ENCODE assay signal across 1 cellular context in the genomic region with DNA sequence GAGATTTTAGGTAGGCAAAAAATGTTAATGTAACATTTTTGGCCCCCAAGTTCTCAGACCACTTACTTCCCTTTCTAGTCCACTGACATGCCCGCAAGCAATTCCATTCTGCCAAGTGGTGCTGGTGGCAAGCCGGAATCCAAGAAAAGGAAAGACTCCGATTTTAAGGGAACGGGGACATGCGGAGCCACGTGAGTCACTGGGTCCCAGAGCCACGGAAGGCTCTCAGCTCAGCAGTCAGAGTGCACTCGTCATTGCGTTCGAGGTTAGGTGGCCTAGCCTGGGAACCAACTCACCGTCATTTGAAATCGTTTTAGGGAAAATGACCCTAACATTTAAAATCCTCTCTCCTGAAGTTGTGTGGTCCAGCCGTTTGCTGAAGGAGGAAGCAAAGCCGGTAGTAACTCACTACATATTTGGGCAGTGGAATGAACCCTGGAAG.
A peak's percentile ranks its signal among the peaks of the same experiment; 100 is the strongest.
TF ChIP-seq lines count a peak whose summit lies in the region.

No MANE protein-coding gene starts in this region.

TF ChIP-seq in K562, 482 proteins besides CTCF, POLR2A, EP300 and RAD21 (continued from another document):
- TF ChIP-seq, protein P1, sequence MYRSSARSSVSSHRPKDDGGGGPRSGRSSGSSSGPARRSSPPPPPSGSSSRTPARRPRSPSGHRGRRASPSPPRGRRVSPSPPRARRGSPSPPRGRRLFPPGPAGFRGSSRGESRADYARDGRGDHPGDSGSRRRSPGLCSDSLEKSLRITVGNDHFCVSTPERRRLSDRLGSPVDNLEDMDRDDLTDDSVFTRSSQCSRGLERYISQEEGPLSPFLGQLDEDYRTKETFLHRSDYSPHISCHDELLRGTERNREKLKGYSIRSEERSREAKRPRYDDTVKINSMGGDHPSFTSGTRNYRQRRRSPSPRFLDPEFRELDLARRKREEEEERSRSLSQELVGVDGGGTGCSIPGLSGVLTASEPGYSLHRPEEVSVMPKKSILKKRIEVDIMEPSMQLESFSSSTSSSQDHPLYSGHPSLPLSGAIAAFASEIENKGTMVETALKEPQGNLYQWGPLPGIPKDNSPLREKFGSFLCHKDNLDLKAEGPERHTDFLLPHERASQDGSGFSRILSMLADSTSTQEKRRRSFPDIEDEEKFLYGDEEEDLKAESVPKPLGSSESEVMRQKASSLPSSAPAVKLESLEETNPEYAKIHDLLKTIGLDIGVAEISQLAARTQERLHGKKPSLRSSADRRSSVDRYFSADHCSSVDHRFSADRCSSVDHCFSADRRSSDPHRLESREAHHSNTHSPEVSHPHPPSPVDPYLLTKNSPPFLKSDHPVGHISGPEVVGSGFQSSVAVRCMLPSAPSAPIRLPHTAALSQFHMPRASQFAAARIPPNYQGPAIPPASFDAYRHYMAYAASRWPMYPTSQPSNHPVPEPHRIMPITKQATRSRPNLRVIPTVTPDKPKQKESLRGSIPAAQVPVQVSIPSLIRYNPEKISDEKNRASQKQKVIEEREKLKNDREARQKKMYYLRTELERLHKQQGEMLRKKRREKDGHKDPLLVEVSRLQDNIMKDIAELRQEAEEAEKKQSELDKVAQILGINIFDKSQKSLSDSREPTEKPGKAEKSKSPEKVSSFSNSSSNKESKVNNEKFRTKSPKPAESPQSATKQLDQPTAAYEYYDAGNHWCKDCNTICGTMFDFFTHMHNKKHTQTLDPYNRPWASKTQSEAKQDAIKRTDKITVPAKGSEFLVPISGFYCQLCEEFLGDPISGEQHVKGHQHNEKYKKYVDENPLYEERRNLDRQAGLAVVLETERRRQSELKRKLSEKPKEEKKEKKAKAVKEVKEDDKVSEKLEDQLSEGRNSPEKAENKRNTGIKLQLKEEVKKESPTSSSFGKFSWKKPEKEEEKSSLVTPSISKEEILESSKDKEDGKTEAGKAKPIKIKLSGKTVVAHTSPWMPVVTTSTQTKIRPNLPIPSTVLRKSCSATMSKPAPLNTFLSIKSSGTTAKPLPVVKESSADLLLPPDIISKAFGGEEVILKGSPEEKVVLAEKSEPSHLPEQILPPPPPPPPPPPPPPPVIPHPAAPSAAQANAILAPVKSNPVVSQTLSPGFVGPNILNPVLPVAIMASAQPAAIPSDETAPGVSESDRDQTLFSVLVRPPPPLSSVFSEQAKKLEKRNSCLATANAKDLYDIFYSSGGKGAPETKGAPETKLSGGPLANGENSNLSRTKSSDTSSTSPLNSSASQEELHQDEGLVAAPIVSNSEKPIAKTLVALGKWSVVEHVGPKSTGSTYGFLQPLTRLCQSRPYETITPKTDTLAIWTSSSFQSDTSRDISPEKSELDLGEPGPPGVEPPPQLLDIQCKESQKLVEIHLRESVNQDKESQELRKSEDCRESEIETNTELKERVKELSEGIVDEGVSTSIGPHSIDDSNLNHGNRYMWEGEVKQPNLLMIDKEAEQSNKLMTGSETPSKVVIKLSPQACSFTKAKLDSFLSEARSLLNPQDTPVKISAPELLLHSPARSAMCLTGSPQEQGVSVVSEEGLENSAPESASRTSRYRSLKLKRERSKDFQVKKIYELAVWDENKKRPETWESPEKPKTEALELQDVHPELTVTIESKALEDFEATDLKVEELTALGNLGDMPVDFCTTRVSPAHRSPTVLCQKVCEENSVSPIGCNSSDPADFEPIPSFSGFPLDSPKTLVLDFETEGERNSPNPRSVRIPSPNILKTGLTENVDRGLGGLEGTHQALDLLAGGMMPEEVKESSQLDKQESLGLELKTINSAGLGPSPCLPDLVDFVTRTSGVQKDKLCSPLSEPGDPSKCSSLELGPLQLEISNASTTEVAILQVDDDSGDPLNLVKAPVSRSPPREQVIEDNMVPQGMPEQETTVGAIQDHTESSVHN (IDR thresholded peaks at IDR 0.05; ENCODE audit: borderline replicate concordance in 1 of 2, low read depth in 1 of 2) = no peak
- TF ChIP-seq, protein P2, sequence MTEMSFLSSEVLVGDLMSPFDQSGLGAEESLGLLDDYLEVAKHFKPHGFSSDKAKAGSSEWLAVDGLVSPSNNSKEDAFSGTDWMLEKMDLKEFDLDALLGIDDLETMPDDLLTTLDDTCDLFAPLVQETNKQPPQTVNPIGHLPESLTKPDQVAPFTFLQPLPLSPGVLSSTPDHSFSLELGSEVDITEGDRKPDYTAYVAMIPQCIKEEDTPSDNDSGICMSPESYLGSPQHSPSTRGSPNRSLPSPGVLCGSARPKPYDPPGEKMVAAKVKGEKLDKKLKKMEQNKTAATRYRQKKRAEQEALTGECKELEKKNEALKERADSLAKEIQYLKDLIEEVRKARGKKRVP (CRISPR knock-in tag; IDR thresholded peaks at IDR 0.05) = 0 out of 2 replicates have a peak, but pooled peaks have one; percentile 31
- peak in 1 of 2 experiments; percentile 40; a peak in 1 of 3 replicates for TF ChIP-seq CBX3 (IDR thresholded peaks at IDR 0.05; ENCODE audit: borderline replicate concordance in 1 of 2, low read length in 2 of 2)
- TF ChIP-seq ZKSCAN3 (CRISPR knock-in tag; IDR thresholded peaks at IDR 0.05) = peak; percentile 94
- TF ChIP-seq MGA (IDR thresholded peaks at IDR 0.05) = peak; percentile 89
- TF ChIP-seq DNMT1 (IDR thresholded peaks at IDR 0.05) = no peak
- peak; percentile 14; the same call in 1 of the 2 replicates for TF ChIP-seq DPF2 (IDR thresholded peaks at IDR 0.05)
- peak; percentile 25; the same call in 1 of the 2 replicates for TF ChIP-seq LCOR (CRISPR knock-in tag; IDR thresholded peaks at IDR 0.05)
- TF ChIP-seq, protein P3, sequence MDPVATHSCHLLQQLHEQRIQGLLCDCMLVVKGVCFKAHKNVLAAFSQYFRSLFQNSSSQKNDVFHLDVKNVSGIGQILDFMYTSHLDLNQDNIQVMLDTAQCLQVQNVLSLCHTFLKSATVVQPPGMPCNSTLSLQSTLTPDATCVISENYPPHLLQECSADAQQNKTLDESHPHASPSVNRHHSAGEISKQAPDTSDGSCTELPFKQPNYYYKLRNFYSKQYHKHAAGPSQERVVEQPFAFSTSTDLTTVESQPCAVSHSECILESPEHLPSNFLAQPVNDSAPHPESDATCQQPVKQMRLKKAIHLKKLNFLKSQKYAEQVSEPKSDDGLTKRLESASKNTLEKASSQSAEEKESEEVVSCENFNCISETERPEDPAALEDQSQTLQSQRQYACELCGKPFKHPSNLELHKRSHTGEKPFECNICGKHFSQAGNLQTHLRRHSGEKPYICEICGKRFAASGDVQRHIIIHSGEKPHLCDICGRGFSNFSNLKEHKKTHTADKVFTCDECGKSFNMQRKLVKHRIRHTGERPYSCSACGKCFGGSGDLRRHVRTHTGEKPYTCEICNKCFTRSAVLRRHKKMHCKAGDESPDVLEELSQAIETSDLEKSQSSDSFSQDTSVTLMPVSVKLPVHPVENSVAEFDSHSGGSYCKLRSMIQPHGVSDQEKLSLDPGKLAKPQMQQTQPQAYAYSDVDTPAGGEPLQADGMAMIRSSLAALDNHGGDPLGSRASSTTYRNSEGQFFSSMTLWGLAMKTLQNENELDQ (CRISPR knock-in tag; IDR thresholded peaks at IDR 0.05; ENCODE audit: borderline replicate concordance) = peak; percentile 36; the same call in 1 of the 2 replicates
- TF ChIP-seq, protein P4, sequence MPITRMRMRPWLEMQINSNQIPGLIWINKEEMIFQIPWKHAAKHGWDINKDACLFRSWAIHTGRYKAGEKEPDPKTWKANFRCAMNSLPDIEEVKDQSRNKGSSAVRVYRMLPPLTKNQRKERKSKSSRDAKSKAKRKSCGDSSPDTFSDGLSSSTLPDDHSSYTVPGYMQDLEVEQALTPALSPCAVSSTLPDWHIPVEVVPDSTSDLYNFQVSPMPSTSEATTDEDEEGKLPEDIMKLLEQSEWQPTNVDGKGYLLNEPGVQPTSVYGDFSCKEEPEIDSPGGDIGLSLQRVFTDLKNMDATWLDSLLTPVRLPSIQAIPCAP (CRISPR knock-in tag; IDR thresholded peaks at IDR 0.05; ENCODE audit: borderline replicate concordance) = peak; percentile 60; the same call in 1 of the 2 replicates
- TF ChIP-seq BHLHE40 (IDR thresholded peaks at IDR 0.05; ENCODE audit: low read length) = peak; percentile 41; the same call in 1 of the 2 replicates
- peak; percentile 50; the same call in 1 of the 2 replicates for TF ChIP-seq FOSL1 (tag; conservative IDR thresholded peaks at IDR 0.05)
- no peak for TF ChIP-seq ZNF274 (IDR thresholded peaks at IDR 0.05; ENCODE audit: borderline replicate concordance, low read depth, low read length)
- peak; percentile 72; the same call in 1 of the 2 replicates for TF ChIP-seq ZNF232 (CRISPR knock-in tag; IDR thresholded peaks at IDR 0.05)
- TF ChIP-seq RFX1 (IDR thresholded peaks at IDR 0.05) = no peak
- TF ChIP-seq ASH1L (IDR thresholded peaks at IDR 0.05; ENCODE audit: borderline replicate concordance, low read depth, partially characterized antibody) = no peak
- TF ChIP-seq, protein P5, sequence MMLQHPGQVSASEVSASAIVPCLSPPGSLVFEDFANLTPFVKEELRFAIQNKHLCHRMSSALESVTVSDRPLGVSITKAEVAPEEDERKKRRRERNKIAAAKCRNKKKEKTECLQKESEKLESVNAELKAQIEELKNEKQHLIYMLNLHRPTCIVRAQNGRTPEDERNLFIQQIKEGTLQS (IDR thresholded peaks at IDR 0.05) = peak; percentile 38
- TF ChIP-seq, protein P5 (CRISPR knock-in tag; conservative IDR thresholded peaks at IDR 0.05) = no peak
- TF ChIP-seq ZNF507 (tag; conservative IDR thresholded peaks at IDR 0.05) = peak; percentile 85
- no peak for TF ChIP-seq TEAD4 (IDR thresholded peaks at IDR 0.05; ENCODE audit: low read length)
- no peak for TF ChIP-seq TEAD4 (CRISPR knock-in tag; IDR thresholded peaks at IDR 0.05; ENCODE audit: borderline replicate concordance)
- no peak for TF ChIP-seq PCBP1 (IDR thresholded peaks at IDR 0.05; ENCODE audit: low read depth, low read length, poor library complexity, severe bottlenecking)
